8 cellular contexts compared by ENCODE assay signal in the genomic region with DNA sequence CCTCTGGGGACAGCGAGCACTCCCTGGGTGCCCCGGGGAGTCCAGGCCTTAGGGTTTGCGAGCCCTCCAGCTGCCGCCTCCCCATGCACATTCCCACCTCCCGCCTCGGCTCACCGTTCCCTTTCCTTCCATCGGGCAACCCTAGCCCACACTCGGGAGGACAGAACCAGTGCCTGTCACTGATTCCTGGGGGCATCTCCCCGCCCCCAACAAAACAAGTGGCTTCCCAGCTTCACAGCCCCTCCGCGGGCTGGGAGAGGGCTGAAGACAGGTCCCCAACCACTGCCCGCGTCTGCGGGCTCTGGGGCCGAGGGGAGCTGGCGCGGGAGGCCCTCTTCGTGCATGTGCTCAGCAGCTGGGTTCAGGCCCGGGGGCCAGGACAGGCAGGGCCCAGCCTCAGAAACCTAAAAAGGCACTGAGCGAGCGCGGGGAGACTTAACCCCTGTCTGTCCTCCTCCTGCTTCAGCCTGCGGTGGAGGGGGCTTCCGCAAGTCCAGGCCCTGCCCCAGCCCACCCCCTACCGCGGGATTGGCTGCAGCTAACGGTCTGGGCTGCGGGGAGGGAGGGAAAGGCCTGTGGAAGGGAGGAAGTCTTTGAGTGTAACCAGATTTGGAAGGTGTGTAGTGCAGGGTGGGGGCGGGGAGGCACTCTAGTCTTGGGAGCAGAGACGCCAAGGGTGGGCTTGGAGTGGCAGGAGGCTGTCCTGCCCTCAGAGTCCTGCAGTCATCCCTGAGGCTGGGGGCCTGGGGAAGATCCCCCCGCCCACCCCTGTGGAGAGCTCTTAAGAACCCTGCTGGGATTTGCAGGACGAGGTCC. TPM values are rescaled to one million over a fixed set of nuclear protein-coding genes. Genes with fewer than 3 reads are reported as not detected.
DNase-seq lines count a peak whose midpoint lies in the region; ATAC-seq, FAIRE-seq and TF ChIP-seq lines count a peak whose summit lies in the region.

No MANE protein-coding gene starts in this region.

- POLR2A ChIA-PET in H1 (lab: Charles Lee; ENCODE audit: partially characterized antibody), result interaction anchor here (0.6 to 5.7 kb wide), 20 partner anchors 7 to 338 kb away, joined by 3 to 31 read pairs (median 4); a partner anchor contains a TSS

- 3% methylated on average over 27 of the region's 33 CpGs; no CpG with 5 or more reads in 1 of the 2 experiments for WGBS in H1 (ENCODE audit: extremely low coverage in 1 of 2, insufficient coverage in 1 of 2, insufficient read length in 1 of 2, insufficient replicate concordance in 2 of 2, low coverage in 1 of 2, low lambda C conversion rate in 2 of 2, missing lambda C conversion rate in 1 of 2), 2 experiments

- H2AK5ac ChIP-seq in H1 (ENCODE audit: low read depth, low read length), result no peak overlapping the region

- H3K56ac ChIP-seq in H1 (replicated peaks; ENCODE audit: insufficient read length, low read depth, low read length), result no peak overlapping the region

- H2BK20ac ChIP-seq in H1 (ENCODE audit: low read length), result 0 out of 2 replicates have a peak overlapping the region, but pooled peaks have one; percentile 48

- no peak overlapping the region for H3K14ac ChIP-seq in H1 (ENCODE audit: insufficient read length)

- H3K79me2 ChIP-seq in DOHH2 (ENCODE audit: control insufficient read depth, low read length), result no peaks in the 10 kb centered on the region
- no peaks in the 10 kb centered on the region for H3K79me2 ChIP-seq in H1 (ENCODE audit: control insufficient read depth in 1 of 2, insufficient read depth in 2 of 2, low read length in 2 of 2)

- no peaks in the 10 kb centered on the region for H3K79me1 ChIP-seq in H1 (ENCODE audit: low read depth, low read length)

- H3K27ac ChIP-seq in DOHH2 (ENCODE audit: low read depth, low read length) (peak overlapping the region; percentile 57), H1 (ENCODE audit: low read depth, low read length) (no peak overlapping the region), muscle layer of duodenum (ENCODE audit: low read length) (peak overlapping the region; percentile 84)

- H3F3A ChIP-seq in DOHH2 (ENCODE audit: control insufficient read depth, insufficient read depth), result peaks cover 4% of the 10 kb centered on the region

- no peak for TF ChIP-seq RAD21 in H1 (IDR thresholded peaks at IDR 0.05 in 1 of 2, conservative IDR thresholded peaks at IDR 0.05 in 1 of 2; ENCODE audit: low read depth in 2 of 2, low read length in 2 of 2)

- no peak overlapping the region for H3K4ac ChIP-seq in H1 (replicated peaks; ENCODE audit: insufficient read length, low read depth, low read length)

- TF ChIP-seq CTCF in DOHH2 (IDR thresholded peaks at IDR 0.05; ENCODE audit: low read depth, low read length, poor library complexity, severe bottlenecking) (no peak), H1 (IDR thresholded peaks at IDR 0.05; ENCODE audit: control extremely low read depth in 1 of 3, insufficient read depth in 1 of 3, low read depth in 1 of 3, low read length in 3 of 3) (no peak)

- H4K20me1 ChIP-seq in DOHH2 (ENCODE audit: control insufficient read depth, insufficient read depth, low read depth, low read length) (no peaks in the 10 kb centered on the region), H1 (replicated peaks in 1 of 2; ENCODE audit: control insufficient read depth in 1 of 2, insufficient read depth in 2 of 2, low read length in 2 of 2) (no peaks in the 10 kb centered on the region)

- H2AFZ ChIP-seq in H1 (ENCODE audit: low read length), result peak overlapping the region; percentile 36; the same call in 1 of the 2 replicates

- H2BK5ac ChIP-seq in H1 (ENCODE audit: low read depth, low read length), result peak overlapping the region; percentile 52; the same call in 1 of the 2 replicates

- H3K4me1 ChIP-seq in DOHH2 (ENCODE audit: control insufficient read depth, low read length), result peaks cover 44% of the 10 kb centered on the region
- peaks cover 3 to 53% (median 31%) of the 10 kb centered on the region in 4 experiments for H3K4me1 ChIP-seq in H1 (replicated peaks in 1 of 4; ENCODE audit: control insufficient read depth in 3 of 4, insufficient read depth in 4 of 4, low read length in 3 of 4)
- H3K4me1 ChIP-seq in muscle layer of duodenum (ENCODE audit: control insufficient read depth in 1 of 2, insufficient read depth in 2 of 2, low read length in 2 of 2), result peaks cover 4 to 39% of the 10 kb centered on the region in 2 donors

- peak overlapping the region; percentile 87 for H3K18ac ChIP-seq in H1 (ENCODE audit: extremely low read depth, low read length)

- peak overlapping the region; percentile 29; the same call in 1 of the 2 replicates for H4K8ac ChIP-seq in H1 (ENCODE audit: extremely low read depth, insufficient read depth, low read length)

- H3K4me2 ChIP-seq in DOHH2 (ENCODE audit: low read length) (peak overlapping the region; percentile 96), H1 (ENCODE audit: insufficient read depth in 1 of 2, low read depth in 2 of 2, low read length in 2 of 2) (peak overlapping the region; percentile 99 to 100)

- H3K9ac ChIP-seq in H1 (replicated peaks in 1 of 4; ENCODE audit: extremely low read depth in 1 of 4, low read depth in 3 of 4, low read length in 3 of 4), result no peak overlapping the region

- TF ChIP-seq EP300 in H1 (IDR thresholded peaks at IDR 0.05; ENCODE audit: borderline replicate concordance in 1 of 2, low read depth in 2 of 2, low read length in 2 of 2), result no peak

- TF ChIP-seq POLR2A in H1 (IDR thresholded peaks at IDR 0.05; ENCODE audit: control extremely low read depth in 1 of 2, low read depth in 2 of 2, low read length in 2 of 2), result no peak

- no peaks in the 10 kb centered on the region for H3K36me3 ChIP-seq in DOHH2 (ENCODE audit: control insufficient read depth, low read length)
- H3K36me3 ChIP-seq in H1 (ENCODE audit: control insufficient read depth in 2 of 4, insufficient read depth in 4 of 4, low read length in 3 of 4), result no peaks in the 10 kb centered on the region
- H3K36me3 ChIP-seq in muscle layer of duodenum (ENCODE audit: control insufficient read depth in 1 of 2, insufficient read depth in 2 of 2, low read length in 2 of 2), result peaks cover 8 to 14% of the 10 kb centered on the region in 2 donors

- H2BK15ac ChIP-seq in H1 (ENCODE audit: low read length), result no peak overlapping the region

- H3K9me3 ChIP-seq in DOHH2 (ENCODE audit: control insufficient read depth, insufficient read depth, low read length), result no peaks in the 10 kb centered on the region
- no peaks in the 10 kb centered on the region for H3K9me3 ChIP-seq in H1 (ENCODE audit: insufficient read depth in 2 of 2, low read depth in 1 of 2, low read length in 1 of 2)
- H3K9me3 ChIP-seq in muscle layer of duodenum (ENCODE audit: control insufficient read depth in 1 of 2, low read length in 2 of 2), result no peaks in the 10 kb centered on the region

- H3K27me3 ChIP-seq in DOHH2 (ENCODE audit: control insufficient read depth, low read length) (peaks cover 28% of the 10 kb centered on the region), H1 (replicated peaks in 1 of 4; ENCODE audit: control insufficient read depth in 3 of 4, extremely low read depth in 1 of 4, insufficient read depth in 3 of 4, low read length in 3 of 4) (peaks cover 8 to 27% (median 27%) of the 10 kb centered on the region in 4 experiments; a peak in 6 of 7 replicates), muscle layer of duodenum (ENCODE audit: low read depth, low read length) (peaks cover 4% of the 10 kb centered on the region)

- H3K23ac ChIP-seq in H1 (ENCODE audit: insufficient read length), result no peak overlapping the region

- ATAC-seq in GM19463 (IDR thresholded peaks at IDR 0.05; ENCODE audit: unreplicated experiment) (no peak), HG02798 (IDR thresholded peaks at IDR 0.05; ENCODE audit: poor library complexity, unreplicated experiment) (no peak)

- DNase-seq in NCI-H524 (lab: John Stamatoyannopoulos, UW) (peak; percentile 75 to 82), H1 (ENCODE audit: low read depth in 1 of 2, low spot score in 2 of 2) (peak in 1 of 2 experiments; percentile 83), MV-4-11 (lab: John Stamatoyannopoulos, UW) (no peak)
- DNase-seq in activated naive CD4-positive, alpha-beta T cell treated with anti-CD3 and anti-CD28 coated beads, Interleukin-2, amount 50 U/mL, for 16 hours, result no peak

- H3K4me3 ChIP-seq in DOHH2 (ENCODE audit: low read length), result peak overlapping the region; percentile 64
- peak overlapping the region; percentile 26 to 66 (median 48); a peak in 7 of 8 replicates for H3K4me3 ChIP-seq in H1 (ENCODE audit: extremely low read depth in 1 of 4, insufficient read depth in 2 of 4, low read depth in 3 of 4, low read length in 4 of 4)
- peak overlapping the region; percentile 67 to 76 for H3K4me3 ChIP-seq in muscle layer of duodenum (ENCODE audit: low read depth in 1 of 2, low read length in 2 of 2)

- no peaks in the 10 kb centered on the region for H3K9me2 ChIP-seq in DOHH2 (replicated peaks; ENCODE audit: control insufficient read depth, low read length)

- no peak for FAIRE-seq in H1 (lab: Jason Lieb, UNC)

- H2BK12ac ChIP-seq in H1 (ENCODE audit: low read depth, low read length), result peak overlapping the region; percentile 68; the same call in 1 of the 2 replicates

- H4K5ac ChIP-seq in H1 (ENCODE audit: insufficient read length, low read depth, low read length), result no peak overlapping the region

- peak overlapping the region; percentile 20 for H4K91ac ChIP-seq in H1 (replicated peaks; ENCODE audit: insufficient read length, low read length)

- H2BK120ac ChIP-seq in H1 (replicated peaks; ENCODE audit: low read depth, low read length), result no peak overlapping the region

- CTCF ChIA-PET in H1 (lab: Charles Lee; ENCODE audit: partially characterized antibody), result interaction anchor here (0.6 to 7.6 kb wide), 14 partner anchors 8 to 1558 kb away, joined by 3 to 71 read pairs (median 5); a partner anchor contains a TSS

- peaks cover 24% of the 10 kb centered on the region for H3K23me2 ChIP-seq in H1 (ENCODE audit: low read depth, low read length)

RNA-seq across cellular contexts. Expression of a gene that starts 1.2 kb away (rescaled TPM):
- 10.7 and 12.0 TPM in 2 replicates for total RNA-seq in H1 (2021; fragmentation: NEBNext Ultra II Directional; extraction: Animal tissue kit (Norgen Biotek cat#: 25700))
- polyA plus RNA-seq in H1 (2011; rRNA removed), result 1.9 and 3.3 TPM in 2 replicates
- polyA plus RNA-seq in H1 (2011; cell fraction: cytosol; rRNA removed), result 2.3 TPM
- polyA plus RNA-seq in H1 (2011; cell fraction: nucleus; rRNA removed), result 9.5 TPM
- 5.2 to 7.9 TPM (median 6.6 TPM) in 4 replicates for polyA plus RNA-seq in H1 (2012, experiment 1 of 2)
- 5.2 TPM for polyA plus RNA-seq in H1 (2012, experiment 2 of 2)
- 8.3 TPM for polyA plus RNA-seq in H1 (2013, experiment 1 of 2)
- polyA plus RNA-seq in H1 (2013, experiment 2 of 2), result 7.8 TPM
- polyA minus RNA-seq in H1 (2011; rRNA and poly(A)+ RNA removed), result 4.5 and 5.1 TPM in 2 replicates
- 7.1 TPM for polyA minus RNA-seq in H1 (2011; cell fraction: cytosol; rRNA and poly(A)+ RNA removed)
- polyA minus RNA-seq in H1 (2011; cell fraction: nucleus; rRNA and poly(A)+ RNA removed), result 5.7 TPM

RNA-seq across cellular contexts. Expression of a gene that starts 31.3 kb away (rescaled TPM):
- total RNA-seq in H1 (2021; fragmentation: NEBNext Ultra II Directional; extraction: Animal tissue kit (Norgen Biotek cat#: 25700)), result 104 TPM in 2 replicates
- 318 and 344 TPM in 2 replicates for polyA plus RNA-seq in H1 (2011; rRNA removed)
- 227 TPM for polyA plus RNA-seq in H1 (2011; cell fraction: cytosol; rRNA removed)
- polyA plus RNA-seq in H1 (2011; cell fraction: nucleus; rRNA removed), result 147 TPM
- 165 to 195 TPM (median 180 TPM) in 4 replicates for polyA plus RNA-seq in H1 (2012, experiment 1 of 2)
- 412 TPM for polyA plus RNA-seq in H1 (2012, experiment 2 of 2)
- 164 TPM for polyA plus RNA-seq in H1 (2013, experiment 1 of 2)
- polyA plus RNA-seq in H1 (2013, experiment 2 of 2), result 168 TPM
- polyA minus RNA-seq in H1 (2011; rRNA and poly(A)+ RNA removed), result 36.9 and 39.0 TPM in 2 replicates
- 25.6 TPM for polyA minus RNA-seq in H1 (2011; cell fraction: cytosol; rRNA and poly(A)+ RNA removed)
- 35.3 TPM for polyA minus RNA-seq in H1 (2011; cell fraction: nucleus; rRNA and poly(A)+ RNA removed)

RNA-seq across cellular contexts. Expression of a gene that starts 39.6 kb away (rescaled TPM):
- 43.7 and 47.7 TPM in 2 replicates for total RNA-seq in H1 (2021; fragmentation: NEBNext Ultra II Directional; extraction: Animal tissue kit (Norgen Biotek cat#: 25700))
- 35.6 and 36.2 TPM in 2 replicates for polyA plus RNA-seq in H1 (2011; rRNA removed)
- 48.9 TPM for polyA plus RNA-seq in H1 (2011; cell fraction: cytosol; rRNA removed)
- 165 TPM for polyA plus RNA-seq in H1 (2011; cell fraction: nucleus; rRNA removed)
- polyA plus RNA-seq in H1 (2012, experiment 1 of 2), result 46.0 to 56.1 TPM (median 51.1 TPM) in 4 replicates
- 2.9 TPM for polyA plus RNA-seq in H1 (2012, experiment 2 of 2)
- polyA plus RNA-seq in H1 (2013, experiment 1 of 2), result 23.8 TPM
- 18.9 TPM for polyA plus RNA-seq in H1 (2013, experiment 2 of 2)
- polyA minus RNA-seq in H1 (2011; rRNA and poly(A)+ RNA removed), result 53.7 and 59.6 TPM in 2 replicates
- 34.9 TPM for polyA minus RNA-seq in H1 (2011; cell fraction: cytosol; rRNA and poly(A)+ RNA removed)
- 91.0 TPM for polyA minus RNA-seq in H1 (2011; cell fraction: nucleus; rRNA and poly(A)+ RNA removed)

RNA-seq across cellular contexts. Expression of a gene that starts 55.8 kb away (rescaled TPM):
- total RNA-seq in H1 (2021; fragmentation: NEBNext Ultra II Directional; extraction: Animal tissue kit (Norgen Biotek cat#: 25700)), result not detected in 2 replicates
- polyA plus RNA-seq in H1 (2011; rRNA removed), result not detected in 2 replicates
- not detected for polyA plus RNA-seq in H1 (2011; cell fraction: cytosol; rRNA removed)
- polyA plus RNA-seq in H1 (2011; cell fraction: nucleus; rRNA removed), result not detected
- polyA plus RNA-seq in H1 (2012, experiment 1 of 2), result not detected in 4 replicates
- polyA plus RNA-seq in H1 (2012, experiment 2 of 2), result not detected
- not detected for polyA plus RNA-seq in H1 (2013, experiment 1 of 2)
- polyA plus RNA-seq in H1 (2013, experiment 2 of 2), result not detected
- polyA minus RNA-seq in H1 (2011; rRNA and poly(A)+ RNA removed), result not detected in 2 replicates
- polyA minus RNA-seq in H1 (2011; cell fraction: cytosol; rRNA and poly(A)+ RNA removed), result not detected
- polyA minus RNA-seq in H1 (2011; cell fraction: nucleus; rRNA and poly(A)+ RNA removed), result not detected

Comparison
In these comparisons a context has a peak if more than half of its experiments do, and no peak if none do; other contexts are left out.
1. DNase-seq: peak in NCI-H524 (2 of 2); none in MV-4-11 (single experiment) and activated naive CD4-positive, alpha-beta T cell treated with anti-CD3 and anti-CD28 coated beads, Interleukin-2, amount 50 U/mL, for 16 hours (single experiment).
2. Peak in every context shown above with its lines, with median percentiles within 50 percentile points of each other: H3K4me3 ChIP-seq.